In genomic region chr18:4241218-4241617, GRCh38 we compare ENCODE assay signal across 23 cellular contexts.
DNase-seq lines count a peak whose midpoint lies in the region; ATAC-seq, FAIRE-seq and TF ChIP-seq lines count a peak whose summit lies in the region.
"Had no signal": no experiment of that assay in that cellular context is flagged by ENCODE, and none has a peak within 500 bp of the region (broad histone marks: within the 10 kb centered on the region; RNA-seq: fewer than 3 reads in every experiment).

No MANE protein-coding gene starts in this region.

- TF ChIP-seq EP300 in GM12878 (IDR thresholded peaks at IDR 0.05; ENCODE audit: borderline replicate concordance in 1 of 2, control insufficient read depth in 1 of 2, low read depth in 2 of 2, low read length in 2 of 2) (no peak), neural cell (conservative IDR thresholded peaks at IDR 0.05; ENCODE audit: poor library complexity, severe bottlenecking) (peak; percentile 88)

- H3K4me1 Mint-ChIP-seq in GM23338 (peaks cover 59% of the 10 kb centered on the region), progenitor cell of endocrine pancreas (ENCODE audit: low read depth) (no peaks in the 10 kb centered on the region)
- no peaks in the 10 kb centered on the region for H3K4me1 Mint-ChIP-seq in naive thymus-derived CD8-positive, alpha-beta T cell
- H3K4me1 Mint-ChIP-seq: B cell had no signal

- H4K20me1 ChIP-seq in GM23338 (replicated peaks; ENCODE audit: insufficient read depth) (peaks cover 15% of the 10 kb centered on the region), GM12878 (ENCODE audit: control insufficient read depth, insufficient read depth) (no peaks in the 10 kb centered on the region), neural cell (ENCODE audit: insufficient read depth) (no peaks in the 10 kb centered on the region)
- H4K20me1 ChIP-seq: BLaER1 treated with 17β-estradiol and CSF1 and Interleukin-3, amounts not matched to agents 10 nM and 100 nM had no signal

- TF ChIP-seq RAD21 in GM12878 (IDR thresholded peaks at IDR 0.05; ENCODE audit: insufficient read depth, low read depth, low read length) (no peak), neural cell (conservative IDR thresholded peaks at IDR 0.05) (no peak)

- H3K36me3 ChIP-seq in GM23338 (ENCODE audit: insufficient read depth) = no peaks in the 10 kb centered on the region
- H3K36me3 ChIP-seq in GM12878 (ENCODE audit: control insufficient read depth in 2 of 2, insufficient read depth in 2 of 2, low read length in 1 of 2) = no peaks in the 10 kb centered on the region
- no peaks in the 10 kb centered on the region for H3K36me3 ChIP-seq in neural cell (ENCODE audit: insufficient read depth, low read length)
- H3K36me3 ChIP-seq: BLaER1 treated with 17β-estradiol and CSF1 and Interleukin-3, amounts not matched to agents 10 nM and 100 nM had no signal

- DNase-seq in GM23338 (ENCODE audit: low spot score) (peak; percentile 46), GM12878 (ENCODE audit: low read depth, low spot score) (no peak), progenitor cell of endocrine pancreas (ENCODE audit: low spot score, unreplicated experiment) (no peak)
- no peak for DNase-seq in naive thymus-derived CD8-positive, alpha-beta T cell
- DNase-seq: AML-193; CD4-positive, alpha-beta T cell; CD8-positive, alpha-beta T cell; COR-L47; DMS 273 treated with DMSO at 0.1 percent for 48 hours; DMS153; DMS53; DMS79; DND-41; EL; GDM1 had no signal

- no peaks in the 10 kb centered on the region for H3K79me2 ChIP-seq in GM23338 (replicated peaks; ENCODE audit: insufficient read depth)
- no peaks in the 10 kb centered on the region for H3K79me2 ChIP-seq in GM12878 (ENCODE audit: control insufficient read depth, insufficient read depth, low read length)
- H3K79me2 ChIP-seq in neural cell (replicated peaks; ENCODE audit: insufficient read depth, low read length) = no peaks in the 10 kb centered on the region

- H3K9me3 Mint-ChIP-seq in GM23338 (no peaks in the 10 kb centered on the region), progenitor cell of endocrine pancreas (ENCODE audit: low read depth) (no peaks in the 10 kb centered on the region)
- peaks cover 0 to 13% (median 0%) of the 10 kb centered on the region in 9 donors for H3K9me3 Mint-ChIP-seq in naive thymus-derived CD8-positive, alpha-beta T cell
- H3K9me3 Mint-ChIP-seq: CD4-positive, alpha-beta T cell had no signal

- RAD21 ChIA-PET in GM12878 (lab: Charles Lee; ENCODE audit: unreplicated experiment) = interaction anchor here (0.9 to 1.3 kb wide), 2 partner anchors 9 to 20 kb away, joined by 4 to 7 read pairs; no protein-coding TSS in a partner anchor

- in situ Hi-C loops in GM12878 (cut with MboI) = no loop called here

- H2AFZ ChIP-seq in GM23338 (no peak overlapping the region), GM12878 (ENCODE audit: control insufficient read depth, low read depth, low read length) (no peak overlapping the region), neural cell (ENCODE audit: low read depth, low read length) (no peak overlapping the region)

- CTCF ChIA-PET in GM12878 (lab: Yijun Ruan, JAX) = no interaction called here

- H3K4me1 ChIP-seq in GM23338 (ENCODE audit: insufficient read depth) = peaks cover 61% of the 10 kb centered on the region
- no peaks in the 10 kb centered on the region for H3K4me1 ChIP-seq in GM12878 (ENCODE audit: control insufficient read depth, insufficient read depth, low read length)
- H3K4me1 ChIP-seq: A549; BLaER1 treated with 17β-estradiol and CSF1 and Interleukin-3, amounts not matched to agents 10 nM and 100 nM had no signal

- no TSS peak for BruUV-seq in GM12878 (replicated peaks; lab: Mats Ljungman, UMichigan)

- peaks cover 56% of the 10 kb centered on the region for H3K27me3 Mint-ChIP-seq in GM23338 (ENCODE audit: insufficient read depth, low read depth, poor library complexity)
- no peaks in the 10 kb centered on the region for H3K27me3 Mint-ChIP-seq in progenitor cell of endocrine pancreas
- peaks cover 0 to 4% (median 0%) of the 10 kb centered on the region in 5 donors for H3K27me3 Mint-ChIP-seq in naive thymus-derived CD8-positive, alpha-beta T cell
- H3K27me3 Mint-ChIP-seq: B cell; CD4-positive, alpha-beta T cell had no signal

- no peak for TF ChIP-seq CTCF in GM23338 (conservative IDR thresholded peaks at IDR 0.05; ENCODE audit: low read depth in 2 of 2)
- no peak for TF ChIP-seq CTCF in GM12878 (IDR thresholded peaks at IDR 0.05 in 2 of 3, conservative IDR thresholded peaks at IDR 0.05 in 1 of 3; ENCODE audit: control insufficient read depth in 2 of 3, extremely low read depth in 1 of 3, insufficient read depth in 1 of 3, low read depth in 3 of 3, low read length in 3 of 3)
- TF ChIP-seq CTCF in neural cell (IDR thresholded peaks at IDR 0.05; ENCODE audit: poor library complexity, severe bottlenecking) = no peak
- TF ChIP-seq CTCF in progenitor cell of endocrine pancreas (IDR thresholded peaks at IDR 0.05; ENCODE audit: unreplicated experiment) = no peak

- POLR2A ChIA-PET in GM12878 (lab: Charles Lee) = no interaction called here
- POLR2A ChIA-PET in naive thymus-derived CD8-positive, alpha-beta T cell (lab: Charles Lee) = no interaction called here

- H3K4me3 Mint-ChIP-seq in GM23338 (no peak overlapping the region), progenitor cell of endocrine pancreas (ENCODE audit: low read depth) (no peak overlapping the region)
- no peak overlapping the region for H3K4me3 Mint-ChIP-seq in naive thymus-derived CD8-positive, alpha-beta T cell
- H3K4me3 Mint-ChIP-seq: B cell; CD4-positive, alpha-beta T cell; CD8-positive, alpha-beta T cell had no signal

- no peaks in the 10 kb centered on the region; the same call in 2 of the 3 replicates for H3K9me3 ChIP-seq in GM12878 (replicated peaks; ENCODE audit: control insufficient read depth, insufficient read depth, low read length)
- no peaks in the 10 kb centered on the region for H3K9me3 ChIP-seq in neural cell (ENCODE audit: low read length)
- H3K9me3 ChIP-seq: A549; BLaER1 treated with 17β-estradiol and CSF1 and Interleukin-3, amounts not matched to agents 10 nM and 100 nM had no signal

- H3K27ac Mint-ChIP-seq in GM23338 = no peak overlapping the region
- H3K27ac Mint-ChIP-seq in progenitor cell of endocrine pancreas = no peak overlapping the region
- no peak overlapping the region for H3K27ac Mint-ChIP-seq in naive thymus-derived CD8-positive, alpha-beta T cell
- H3K27ac Mint-ChIP-seq: B cell; CD4-positive, alpha-beta T cell; CD8-positive, alpha-beta T cell had no signal

- intact Hi-C loops in GM12878 (cut with micrococcal nuclease; ENCODE audit: unreplicated experiment) = no loop called here

- H3K27ac ChIP-seq in GM23338 (ENCODE audit: low read depth) = no peak overlapping the region
- no peak overlapping the region for H3K27ac ChIP-seq in GM12878 (ENCODE audit: control insufficient read depth, insufficient read depth)
- H3K27ac ChIP-seq in neural cell (ENCODE audit: low read length) = peak overlapping the region; percentile 36
- H3K27ac ChIP-seq: 22Rv1; A549; BLaER1 treated with 17β-estradiol and CSF1 and Interleukin-3, amounts not matched to agents 10 nM and 100 nM; C4-2B had no signal

- ATAC-seq in GM23338 (peak; percentile 23; the same call in 1 of the 3 replicates), GM12878 (peak; percentile 6; the same call in 2 of the 3 replicates)
- no peak for ATAC-seq in naive thymus-derived CD8-positive, alpha-beta T cell
- ATAC-seq: A549; CD8-positive, alpha-beta T cell had no signal

- H3K9me2 ChIP-seq in GM23338 (ENCODE audit: insufficient read depth) (no peaks in the 10 kb centered on the region), neural cell (ENCODE audit: insufficient read depth, low read length) (no peaks in the 10 kb centered on the region)

- 21% methylated on average over 5 of the region's 5 CpGs for WGBS in GM12878 (ENCODE audit: insufficient coverage, insufficient replicate concordance, low lambda C conversion rate, missing lambda C conversion rate)

- no peak overlapping the region for H3K4me3 ChIP-seq in GM23338
- no peak overlapping the region for H3K4me3 ChIP-seq in GM12878
- H3K4me3 ChIP-seq in neural cell (ENCODE audit: low read length) = peak overlapping the region; percentile 32
- H3K4me3 ChIP-seq: A549; BLaER1 treated with 17β-estradiol and CSF1 and Interleukin-3, amounts not matched to agents 10 nM and 100 nM had no signal

- no peak for TF ChIP-seq POLR2A in GM12878 (IDR thresholded peaks at IDR 0.05; ENCODE audit: low read depth, low read length)

- H3K36me3 Mint-ChIP-seq in GM23338 (ENCODE audit: low read depth) (no peaks in the 10 kb centered on the region), progenitor cell of endocrine pancreas (ENCODE audit: insufficient read depth) (no peaks in the 10 kb centered on the region)
- no peaks in the 10 kb centered on the region for H3K36me3 Mint-ChIP-seq in naive thymus-derived CD8-positive, alpha-beta T cell
- H3K36me3 Mint-ChIP-seq: CD8-positive, alpha-beta T cell had no signal

- H3K4me2 ChIP-seq in GM23338 = no peak overlapping the region
- H3K4me2 ChIP-seq in GM12878 (ENCODE audit: control insufficient read depth, insufficient read depth) = no peak overlapping the region
- H3K4me2 ChIP-seq in neural cell (ENCODE audit: low read length) = peak overlapping the region; percentile 37
- H3K4me2 ChIP-seq: A549; BLaER1 treated with 17β-estradiol and CSF1 and Interleukin-3, amounts not matched to agents 10 nM and 100 nM had no signal

- FAIRE-seq in GM12878 (lab: Jason Lieb, UNC) = no peak
- FAIRE-seq: A549, GM12891, GM19239 had no signal

- H3F3A ChIP-seq in GM23338 (replicated peaks; ENCODE audit: low read depth) (no peaks in the 10 kb centered on the region), neural cell (ENCODE audit: insufficient read depth, low read length, poor library complexity, severe bottlenecking) (no peaks in the 10 kb centered on the region)

- peaks cover 87% of the 10 kb centered on the region for H3K27me3 ChIP-seq in GM23338 (ENCODE audit: insufficient read depth)
- no peaks in the 10 kb centered on the region for H3K27me3 ChIP-seq in GM12878 (replicated peaks in 1 of 2; ENCODE audit: control insufficient read depth in 2 of 2, insufficient read depth in 2 of 2, low read length in 1 of 2)
- no peaks in the 10 kb centered on the region for H3K27me3 ChIP-seq in neural cell (ENCODE audit: insufficient read depth, low read depth, low read length)
- H3K27me3 ChIP-seq: BLaER1 treated with 17β-estradiol and CSF1 and Interleukin-3, amounts not matched to agents 10 nM and 100 nM had no signal

- H3K9ac ChIP-seq in GM12878 (ENCODE audit: control insufficient read depth, insufficient read depth, low read length) (no peak overlapping the region), neural cell (ENCODE audit: low read length) (no peak overlapping the region)
- H3K9ac ChIP-seq: BLaER1 treated with 17β-estradiol and CSF1 and Interleukin-3, amounts not matched to agents 10 nM and 100 nM had no signal

- SMC1A ChIA-PET in GM12878 (lab: Charles Lee; ENCODE audit: uncharacterized antibody, unreplicated experiment) = interaction anchor here (1.3 to 1.9 kb wide), 3 partner anchors 9 to 135 kb away, joined by 3 to 7 read pairs (median 3); no protein-coding TSS in a partner anchor

TF ChIP-seq in GM23338, 12 proteins besides CTCF, POLR2A, EP300 and RAD21 (continues in another document):
- TF ChIP-seq EZH2phosphoT487 (IDR thresholded peaks at IDR 0.05; ENCODE audit: unreplicated experiment) = no peak

TF ChIP-seq in GM12878, 131 proteins besides CTCF, POLR2A, EP300 and RAD21 (continues in another document):
- TF ChIP-seq POLR2AphosphoS5 (IDR thresholded peaks at IDR 0.05; ENCODE audit: low read length) = no peak

TF ChIP-seq in neural cell, 6 proteins besides CTCF, POLR2A, EP300 and RAD21 (continues in another document):
- peak; percentile 24 for TF ChIP-seq SMC3 (conservative IDR thresholded peaks at IDR 0.05; ENCODE audit: poor library complexity)

Comparison
In these comparisons a context has a peak if more than half of its experiments do, and no peak if none do; other contexts are left out.
1. ATAC-seq: peak in GM23338 (single experiment) and GM12878 (single experiment); none in naive thymus-derived CD8-positive, alpha-beta T cell (0 of 2).